ENCODE assay signal across 8 cellular contexts in the genomic region with DNA sequence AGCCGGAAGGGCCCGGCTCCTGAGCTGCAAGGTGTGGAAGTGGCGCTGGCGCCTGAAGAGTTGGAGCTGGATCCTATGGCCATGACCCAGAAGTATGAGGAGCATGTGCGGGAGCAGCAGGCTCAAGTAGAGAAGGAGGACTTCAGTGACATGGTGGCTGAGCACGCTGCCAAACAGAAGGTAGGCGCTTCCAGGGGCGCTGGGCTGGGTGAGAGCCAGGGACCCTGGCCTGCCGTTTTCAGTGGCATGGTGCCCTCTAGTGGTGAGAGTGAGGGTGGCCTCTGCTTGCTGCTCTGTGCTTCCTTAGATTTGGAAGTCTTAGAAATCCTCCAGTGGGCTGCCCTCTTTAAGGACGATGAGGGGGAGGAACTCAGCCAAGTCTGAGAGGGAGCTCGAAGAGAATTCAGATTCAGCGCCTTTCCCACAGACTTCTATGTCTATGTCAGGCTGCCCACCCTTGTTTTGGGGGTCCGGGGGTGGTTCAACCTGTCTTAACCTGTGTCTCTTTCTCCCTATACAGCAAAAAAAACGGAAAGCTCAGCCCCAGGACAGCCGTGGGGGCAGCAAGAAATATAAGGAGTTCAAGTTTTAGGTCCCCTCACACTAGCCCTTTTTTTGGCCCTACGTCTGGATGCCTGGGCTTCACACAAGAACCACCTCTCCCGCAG. TPM values are rescaled to one million over a fixed set of nuclear protein-coding genes. Genes with fewer than 3 reads are reported as not detected.
DNase-seq lines count a peak whose midpoint lies in the region; ATAC-seq and TF ChIP-seq lines count a peak whose summit lies in the region.

No MANE protein-coding gene starts in this region.

- DNase-seq in DMS153 (lab: John Stamatoyannopoulos, UW): peak; percentile 42
- DNase-seq in LHCN-M2 (ENCODE audit: low read depth): peak; percentile 64
- DNase-seq in SKM-1 (lab: John Stamatoyannopoulos, UW; ENCODE audit: unreplicated experiment): peak; percentile 27
- DNase-seq in glomerular visceral epithelial cell (ENCODE audit: extremely low spot score): peak; percentile 71
- peak; percentile 48 to 94 (median 72) for DNase-seq in posterior cingulate gyrus
- DNase-seq in upper lobe of right lung: peak; percentile 80

- H3K36me3 ChIP-seq in upper lobe of right lung: peaks cover 57% of the 10 kb centered on the region

- H3K4me3 ChIP-seq in upper lobe of right lung: peak overlapping the region; percentile 63

- ATAC-seq in upper lobe of right lung: peak; percentile 61
- no peak for ATAC-seq in GM19452 (IDR thresholded peaks at IDR 0.05; ENCODE audit: unreplicated experiment)

- H3K27me3 ChIP-seq in upper lobe of right lung: no peaks in the 10 kb centered on the region

- intact Hi-C loops in posterior cingulate gyrus (cut with DNase I) (loop anchor here (5.0 kb wide), 1 partner anchor 64 kb away; no protein-coding TSS in a partner anchor), upper lobe of right lung (cut with DNase I) (loop anchor here (10.0 kb wide), 1 partner anchor 67 kb away; no protein-coding TSS in a partner anchor)

- H3K27ac Mint-ChIP-seq in activated naive CD8-positive, alpha-beta T cell: peak overlapping the region; percentile 93

- no peaks in the 10 kb centered on the region for H3K27me3 Mint-ChIP-seq in activated naive CD8-positive, alpha-beta T cell

- H3K9me3 Mint-ChIP-seq in activated naive CD8-positive, alpha-beta T cell (ENCODE audit: low read depth): no peaks in the 10 kb centered on the region

- peak overlapping the region; percentile 88 for H3K4me3 Mint-ChIP-seq in activated naive CD8-positive, alpha-beta T cell

- peak overlapping the region; percentile 93 for H3K27ac ChIP-seq in upper lobe of right lung

- peaks cover 26% of the 10 kb centered on the region for H3K4me1 ChIP-seq in upper lobe of right lung

- peaks cover 13% of the 10 kb centered on the region for H3K36me3 Mint-ChIP-seq in activated naive CD8-positive, alpha-beta T cell

- TF ChIP-seq CTCF in upper lobe of right lung (IDR thresholded peaks at IDR 0.05): peak; percentile 95

- H3K4me1 Mint-ChIP-seq in activated naive CD8-positive, alpha-beta T cell (ENCODE audit: low read depth): peaks cover 62% of the 10 kb centered on the region

- no peaks in the 10 kb centered on the region for H3K9me3 ChIP-seq in upper lobe of right lung

RNA-seq across cellular contexts. Expression of gene PACS1, which starts 1.8 kb away (rescaled TPM):
- total RNA-seq in LHCN-M2 (2014; rRNA removed) (26.0 and 30.0 TPM in 2 replicates), upper lobe of right lung (55.9 TPM)
- polyA plus RNA-seq in LHCN-M2 (2012): 52.3 TPM

RNA-seq across cellular contexts. Expression of gene SF3B2, which starts 16.1 kb away (rescaled TPM):
- total RNA-seq in LHCN-M2 (2014; rRNA removed) (156 and 163 TPM in 2 replicates), upper lobe of right lung (149 TPM)
- 166 TPM for polyA plus RNA-seq in LHCN-M2 (2012)

RNA-seq across cellular contexts. Expression of gene GAL3ST3, which starts 19.3 kb away (rescaled TPM):
- total RNA-seq in LHCN-M2 (2014; rRNA removed) (not detected in 2 replicates), upper lobe of right lung (not detected)
- polyA plus RNA-seq in LHCN-M2 (2012): 0.74 TPM

RNA-seq across cellular contexts. Expression of gene CATSPER1, which starts 42.0 kb away (rescaled TPM):
- total RNA-seq in LHCN-M2 (2014; rRNA removed): 0.75 and 1.8 TPM in 2 replicates
- 3.9 TPM for polyA plus RNA-seq in LHCN-M2 (2012)
- total RNA-seq in upper lobe of right lung: 3.4 TPM

RNA-seq across cellular contexts. Expression of gene CST6, which starts 56.5 kb away (rescaled TPM):
- total RNA-seq in LHCN-M2 (2014; rRNA removed) (not detected in 2 replicates), upper lobe of right lung (23.7 TPM)
- polyA plus RNA-seq in LHCN-M2 (2012): 0.41 TPM

Comparison
In these comparisons a context has a peak if more than half of its experiments do, and no peak if none do; other contexts are left out.
1. DNase-seq: peak in every context shown above with its lines; median percentile 80 in upper lobe of right lung; 72 in posterior cingulate gyrus; 71 in glomerular visceral epithelial cell; 64 in LHCN-M2; 42 in DMS153; 27 in SKM-1.